Comparison of ENCODE assay signal across 8 cellular contexts in the genomic region with DNA sequence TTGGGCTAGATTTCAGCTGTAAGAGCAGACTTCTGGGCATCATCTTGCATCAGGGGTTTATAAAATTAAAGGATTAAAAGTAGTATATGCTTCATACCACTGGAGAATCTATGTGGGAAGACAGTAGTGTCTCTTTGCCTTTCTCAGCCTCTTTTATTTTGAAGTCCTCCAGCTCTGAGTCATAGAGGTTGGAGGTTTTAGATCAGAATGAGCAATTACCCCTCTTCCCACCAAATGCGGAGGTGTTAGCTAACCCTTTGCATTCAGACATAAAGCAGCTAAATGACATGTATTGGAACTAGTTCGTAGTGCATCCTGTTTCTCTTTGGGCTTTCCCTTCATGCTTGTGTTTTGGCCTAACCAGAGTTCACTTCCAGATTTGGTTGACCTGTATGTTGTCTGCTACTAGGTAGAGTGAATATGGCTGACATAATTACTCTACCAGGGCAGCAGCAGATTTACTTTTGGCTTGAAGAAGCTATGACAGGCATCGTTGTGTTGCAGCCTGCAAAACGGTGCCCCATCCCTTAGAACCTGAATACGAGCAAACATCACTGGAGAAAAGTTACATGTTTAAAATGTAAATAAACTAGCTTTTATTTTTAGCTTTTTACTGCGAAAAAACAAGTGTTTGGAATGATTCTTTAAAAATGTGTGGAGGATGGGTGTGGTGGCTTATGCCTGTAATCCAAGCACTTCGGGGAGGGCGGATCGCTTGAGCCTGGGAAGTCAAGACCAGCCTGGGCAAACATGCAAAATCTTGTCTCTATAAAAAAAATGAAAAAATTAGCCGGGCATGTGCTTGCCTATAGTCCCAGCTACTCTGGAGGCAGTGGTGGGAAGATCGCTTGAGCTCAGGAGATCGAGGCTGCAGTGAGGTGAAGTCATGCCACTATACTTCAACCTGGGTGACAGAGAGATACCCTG.
DNase-seq lines count a peak whose midpoint lies in the region; ATAC-seq, FAIRE-seq and TF ChIP-seq lines count a peak whose summit lies in the region.

No MANE protein-coding gene starts in this region.

- H2AFZ ChIP-seq in keratinocyte (ENCODE audit: control insufficient read depth, low read length) (peak overlapping the region; percentile 83), GM23338 (no peak overlapping the region)

- TF ChIP-seq CTCF in keratinocyte (optimal IDR thresholded peaks at IDR 0.05 in 1 of 3, IDR thresholded peaks at IDR 0.05 in 1 of 3, conservative IDR thresholded peaks at IDR 0.05 in 1 of 3; ENCODE audit: extremely low read depth in 1 of 3, insufficient read depth in 2 of 3, low read length in 3 of 3) = no peak
- TF ChIP-seq CTCF in GM23338 (conservative IDR thresholded peaks at IDR 0.05; ENCODE audit: low read depth in 2 of 2) = no peak

- no peak for TF ChIP-seq POLR2A in GM12891 (IDR thresholded peaks at IDR 0.05; ENCODE audit: low read depth, low read length)

- H3K27ac ChIP-seq in keratinocyte (ENCODE audit: control insufficient read depth, insufficient read depth, low read length) (peak overlapping the region; percentile 91), GM23338 (ENCODE audit: low read depth) (no peak overlapping the region)

- peaks cover 4% of the 10 kb centered on the region; the same call in 1 of the 3 replicates for H3K4me1 Mint-ChIP-seq in GM23338

- peak overlapping the region; percentile 64 for H3K9ac ChIP-seq in keratinocyte (ENCODE audit: control insufficient read depth, extremely low read depth, insufficient read depth, low read length)

- H3K79me2 ChIP-seq in keratinocyte (ENCODE audit: control insufficient read depth, insufficient read depth, low read length) (no peaks in the 10 kb centered on the region), GM23338 (replicated peaks; ENCODE audit: insufficient read depth) (no peaks in the 10 kb centered on the region)

- H3K36me3 ChIP-seq in keratinocyte (ENCODE audit: control insufficient read depth in 2 of 2, extremely low read depth in 1 of 2, insufficient read depth in 2 of 2, low read length in 2 of 2) (peaks cover 3 to 12% of the 10 kb centered on the region in 2 experiments), GM23338 (ENCODE audit: insufficient read depth) (no peaks in the 10 kb centered on the region)

- no peaks in the 10 kb centered on the region for H3K27me3 ChIP-seq in keratinocyte (ENCODE audit: control insufficient read depth, extremely low read depth, insufficient read depth, low read length)
- no peaks in the 10 kb centered on the region for H3K27me3 ChIP-seq in GM23338 (ENCODE audit: insufficient read depth)

- H3K9me3 Mint-ChIP-seq in GM23338 = no peaks in the 10 kb centered on the region; the same call in 2 of the 3 replicates

- FAIRE-seq in GM12891 (lab: Jason Lieb, UNC) (peak; percentile 38), keratinocyte (lab: Jason Lieb, UNC) (peak; percentile 95)

- H4K20me1 ChIP-seq in keratinocyte (ENCODE audit: control insufficient read depth, extremely low read depth, insufficient read depth, low read length) (no peaks in the 10 kb centered on the region), GM23338 (replicated peaks; ENCODE audit: insufficient read depth) (0 out of 2 replicates have a peak, but pooled peaks cover 7% of the 10 kb centered on the region)

- H3K36me3 Mint-ChIP-seq in GM23338 (ENCODE audit: low read depth) = peaks cover 9% of the 10 kb centered on the region; the same call in 2 of the 3 replicates

- H3K9me2 ChIP-seq in GM23338 (ENCODE audit: insufficient read depth) = 0 out of 2 replicates have a peak, but pooled peaks cover 5% of the 10 kb centered on the region

- dilution Hi-C loops in keratinocyte (cut with MboI; ENCODE audit: extremely low pct_ligation_motif_present, low sequenced_read_pairs) = no loop called here

- no peaks in the 10 kb centered on the region for H3K9me1 ChIP-seq in keratinocyte (ENCODE audit: control insufficient read depth, extremely low read depth, insufficient read depth, low read length)

- no peak for DNase-seq in GM12891 (ENCODE audit: insufficient read length, low spot score)
- peak; percentile 83 for DNase-seq in LHCN-M2 (ENCODE audit: low read depth)
- peak; percentile 13 for DNase-seq in keratinocyte (ENCODE audit: low read depth, low spot score)
- no peak for DNase-seq in GM23338 (ENCODE audit: low spot score)
- DNase-seq in SKM-1 treated with dmso at 0.1 percent for 144 hours (lab: John Stamatoyannopoulos, UW; ENCODE audit: unreplicated experiment) = no peak

- H3K4me1 ChIP-seq in keratinocyte (ENCODE audit: control insufficient read depth, extremely low read depth, insufficient read depth, low read length) = peaks cover 24% of the 10 kb centered on the region
- no peaks in the 10 kb centered on the region for H3K4me1 ChIP-seq in GM23338 (ENCODE audit: insufficient read depth)

- ATAC-seq in GM21528 (IDR thresholded peaks at IDR 0.05; ENCODE audit: low FRiP score, unreplicated experiment) (peak; percentile 54), GM18909 (IDR thresholded peaks at IDR 0.05; ENCODE audit: poor library complexity, unreplicated experiment) (no peak), HG03571 (IDR thresholded peaks at IDR 0.05; ENCODE audit: unreplicated experiment) (no peak), GM23338 (no peak)

- no peaks in the 10 kb centered on the region for H3F3A ChIP-seq in GM23338 (replicated peaks; ENCODE audit: low read depth)

- H3K9me3 ChIP-seq in keratinocyte (ENCODE audit: control insufficient read depth, low read depth, low read length) = no peaks in the 10 kb centered on the region

- no peak overlapping the region for H3K27ac Mint-ChIP-seq in GM23338

- peak overlapping the region in 2 of 3 experiments; percentile 57 to 64 for H3K4me3 ChIP-seq in keratinocyte (ENCODE audit: control insufficient read depth in 2 of 3, extremely low read depth in 1 of 3, insufficient read depth in 2 of 3, low read depth in 1 of 3, low read length in 3 of 3)
- no peak overlapping the region for H3K4me3 ChIP-seq in GM23338

- H3K4me3 Mint-ChIP-seq in GM23338 = no peak overlapping the region

- H3K4me2 ChIP-seq in keratinocyte (ENCODE audit: control insufficient read depth, extremely low read depth, insufficient read depth, low read depth, low read length) = peak overlapping the region; percentile 92
- no peak overlapping the region for H3K4me2 ChIP-seq in GM23338

- no peaks in the 10 kb centered on the region for H3K27me3 Mint-ChIP-seq in GM23338 (ENCODE audit: insufficient read depth, low read depth, poor library complexity)

TF ChIP-seq in GM12891, 5 proteins besides CTCF, POLR2A, EP300 and RAD21:
- TF ChIP-seq TAF1 (IDR thresholded peaks at IDR 0.05; ENCODE audit: low read depth, low read length) = no peak
- TF ChIP-seq SPI1 (IDR thresholded peaks at IDR 0.05; ENCODE audit: low read depth, low read length) = no peak

TF ChIP-seq in GM23338, 12 proteins besides CTCF, POLR2A, EP300 and RAD21 (continues in another document):
- TF ChIP-seq EZH2phosphoT487 (IDR thresholded peaks at IDR 0.05; ENCODE audit: unreplicated experiment) = no peak

Comparison
In these comparisons a context has a peak if more than half of its experiments do, and no peak if none do; other contexts are left out.
1. DNase-seq: peak in LHCN-M2 (single experiment) and keratinocyte (single experiment); none in GM12891 (single experiment), GM23338 (single experiment) and SKM-1 treated with dmso at 0.1 percent for 144 hours (single experiment).